ENCODE assay signal across 8 cellular contexts in genomic region chr1:200038987-200039848, GRCh38. TPM values are rescaled to one million over a fixed set of nuclear protein-coding genes. Genes with fewer than 3 reads are reported as not detected.
DNase-seq lines count a peak whose midpoint lies in the region; ATAC-seq and FAIRE-seq lines count a peak whose summit lies in the region.

No MANE protein-coding gene starts in this region.

- H3K27me3 ChIP-seq in MG63 = peaks cover 79% of the 10 kb centered on the region
- peaks cover 0 to 49% of the 10 kb centered on the region in 2 donors for H3K27me3 ChIP-seq in small intestine (ENCODE audit: control insufficient read depth in 2 of 2, insufficient read depth in 2 of 2, low read length in 2 of 2)

- H3K9me3 Mint-ChIP-seq in activated T-helper 17 cell treated with anti-CD3 and anti-CD28 coated beads, Interleukin-2, amount 50 U/mL, for 72 hours = no peaks in the 10 kb centered on the region

- DNase-seq in NCI-H1417 (lab: John Stamatoyannopoulos, UW) (peak; percentile 12 to 83 (median 81)), NCI-H1417 treated with DMSO at 0.1 percent for 48 hours (lab: John Stamatoyannopoulos, UW) (no peak), MG63 (peak; percentile 57), small intestine (peak; percentile 59), posterior cingulate gyrus (no peak)

- ATAC-seq in activated T-helper 17 cell treated with anti-CD3 and anti-CD28 coated beads, Interleukin-2, amount 50 U/mL, for 72 hours (replicated peaks) = peak; percentile 40
- ATAC-seq in GM21529 (IDR thresholded peaks at IDR 0.05; ENCODE audit: unreplicated experiment) = no peak

- H3K9me3 ChIP-seq in MG63 (no peaks in the 10 kb centered on the region), small intestine (ENCODE audit: control insufficient read depth, low read depth) (no peaks in the 10 kb centered on the region)

- H3K27me3 Mint-ChIP-seq in activated T-helper 17 cell treated with anti-CD3 and anti-CD28 coated beads, Interleukin-2, amount 50 U/mL, for 72 hours = peaks cover 60% of the 10 kb centered on the region

- intact Hi-C loops in posterior cingulate gyrus (cut with DNase I) = no loop called here

- H3K27ac ChIP-seq in small intestine (ENCODE audit: low read depth in 1 of 2, low read length in 1 of 2) = peak overlapping the region; percentile 69 to 91

- peak overlapping the region; percentile 40 for H3K4me3 Mint-ChIP-seq in activated T-helper 17 cell treated with anti-CD3 and anti-CD28 coated beads, Interleukin-2, amount 50 U/mL, for 72 hours

- H3K36me3 Mint-ChIP-seq in activated T-helper 17 cell treated with anti-CD3 and anti-CD28 coated beads, Interleukin-2, amount 50 U/mL, for 72 hours (ENCODE audit: low read depth) = peaks cover 6% of the 10 kb centered on the region

- H3K4me3 ChIP-seq in MG63 = peak overlapping the region; percentile 55
- H3K4me3 ChIP-seq in iPS-11a (ENCODE audit: low read depth, low read length) = peak overlapping the region; percentile 63
- H3K4me3 ChIP-seq in small intestine (ENCODE audit: low read depth in 1 of 2, low read length in 2 of 2) = peak overlapping the region; percentile 59 to 81

- peaks cover under 1 to 2% of the 10 kb centered on the region in 2 donors for H3K4me1 ChIP-seq in small intestine (ENCODE audit: control insufficient read depth in 2 of 2, insufficient read depth in 1 of 2, low read depth in 1 of 2, low read length in 1 of 2)

- no peak overlapping the region for H3K27ac Mint-ChIP-seq in activated T-helper 17 cell treated with anti-CD3 and anti-CD28 coated beads, Interleukin-2, amount 50 U/mL, for 72 hours

- 0 to 1% (median 0%) methylated on average over 61 to 79 of the region's 79 CpGs for WGBS in small intestine, 3 donors

- peaks cover 8% of the 10 kb centered on the region for H3K4me1 Mint-ChIP-seq in activated T-helper 17 cell treated with anti-CD3 and anti-CD28 coated beads, Interleukin-2, amount 50 U/mL, for 72 hours

- H3K36me3 ChIP-seq in MG63 (no peaks in the 10 kb centered on the region), small intestine (ENCODE audit: control insufficient read depth in 2 of 2, insufficient read depth in 2 of 2, low read length in 2 of 2) (no peaks in the 10 kb centered on the region)

- no peak for FAIRE-seq in small intestine (lab: Jason Lieb, UNC)

RNA-seq across cellular contexts. Expression of gene NR5A2, which starts 11.7 kb away (rescaled TPM):
- total RNA-seq in MG63 (2014; rRNA removed; shearing (Covaris generic); ENCODE audit: low replicate concordance) = not detected in 2 replicates
- under 1 TPM in 1 of 2 donors, not detected in 1; 0.13 TPM for total RNA-seq in activated T-helper 17 cell treated with anti-CD3 and anti-CD28 coated beads, Interleukin-2, amount 50 U/mL, for 72 hours
- 10 to 100 TPM; 14.1 to 21.5 (median 16.1) TPM for polyA plus RNA-seq in small intestine

Comparison
In these comparisons a context has a peak if more than half of its experiments do, and no peak if none do; other contexts are left out.
1. DNase-seq: peak in NCI-H1417 (3 of 3), MG63 (single experiment) and small intestine (single experiment); none in NCI-H1417 treated with DMSO at 0.1 percent for 48 hours (single experiment) and posterior cingulate gyrus (0 of 10).
2. Peak in every context shown above with its lines, with median percentiles within 50 percentile points of each other: H3K4me3 ChIP-seq.